ENCODE assay signal across 15 cellular contexts in the genomic region with DNA sequence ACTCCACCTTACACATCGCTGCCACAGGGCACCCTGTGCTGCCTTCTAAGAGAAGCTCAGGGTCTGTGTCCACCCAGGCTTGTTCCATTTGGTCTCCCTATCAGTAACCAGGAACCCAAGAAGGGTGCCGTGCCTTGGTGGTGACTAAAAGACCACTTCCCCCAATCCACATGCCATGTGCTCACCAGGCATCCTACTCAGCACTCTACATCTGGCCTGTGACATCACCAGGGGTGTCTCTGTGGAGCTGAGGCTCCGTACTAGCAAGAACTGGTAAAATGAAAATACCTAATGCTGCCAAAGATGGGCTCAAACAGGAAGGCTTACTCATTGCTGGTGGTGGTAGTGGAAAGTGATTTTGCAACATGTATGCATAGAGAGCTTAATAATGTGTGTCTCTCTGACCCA. TPM values are rescaled to one million over a fixed set of nuclear protein-coding genes. Genes with fewer than 3 reads are reported as not detected.
A peak's percentile ranks its signal among the peaks of the same experiment; 100 is the strongest.
DNase-seq lines count a peak whose midpoint lies in the region; ATAC-seq and TF ChIP-seq lines count a peak whose summit lies in the region.
"Had no signal": no experiment of that assay in that cellular context is flagged by ENCODE, and none has a peak within 500 bp of the region (broad histone marks: within the 10 kb centered on the region; RNA-seq: fewer than 3 reads in every experiment).

No MANE protein-coding gene starts in this region.

- DNase-seq in Daoy (ENCODE audit: low read depth): peak; percentile 55
- peak; percentile 71 to 75 for DNase-seq in Kasumi-1 (lab: John Stamatoyannopoulos, UW)
- DNase-seq in adrenal gland: peak in 4 of 7 donors; percentile 6 to 55 (median 22)
- DNase-seq in myocyte (ENCODE audit: low read depth): peak; percentile 75
- no peak for DNase-seq in DMS53 (lab: John Stamatoyannopoulos, UW)
- DNase-seq: activated naive CD4-positive, alpha-beta T cell treated with anti-CD3 and anti-CD28 coated beads, Interleukin-2, amount 50 U/mL, for 16 hours; DMS 273 treated with DMSO at 0.1 percent for 48 hours; NCI-H1092 treated with DMSO at 0.1 percent for 48 hours; occipital lobe; transverse colon had no signal

- intact Hi-C loops in adrenal gland (cut with DNase I): no loop called here

- no peaks in the 10 kb centered on the region for H3K27me3 ChIP-seq in adrenal gland
- H3K27me3 ChIP-seq: transverse colon had no signal

- no peaks in the 10 kb centered on the region for H3K36me3 ChIP-seq in adrenal gland (replicated peaks in 1 of 2)
- H3K36me3 ChIP-seq: transverse colon had no signal

- ATAC-seq in GM19328 (IDR thresholded peaks at IDR 0.05; ENCODE audit: unreplicated experiment): no peak
- no peak for ATAC-seq in GM21619 (IDR thresholded peaks at IDR 0.05; ENCODE audit: unreplicated experiment)
- no peak for ATAC-seq in esophagus mucosa

- no peak overlapping the region for H3K27ac ChIP-seq in adrenal gland
- H3K27ac ChIP-seq: transverse colon, VCaP had no signal

- no peaks in the 10 kb centered on the region for H3K4me1 ChIP-seq in adrenal gland (replicated peaks in 1 of 2)
- H3K4me1 ChIP-seq: transverse colon had no signal

- TF ChIP-seq CTCF in adrenal gland (IDR thresholded peaks at IDR 0.05): no peak

- H3K9me3 ChIP-seq in adrenal gland (replicated peaks in 1 of 3): no peaks in the 10 kb centered on the region
- H3K9me3 ChIP-seq: transverse colon had no signal

- H3K4me3 ChIP-seq in adrenal gland: no peak overlapping the region
- H3K4me3 ChIP-seq: transverse colon had no signal

- WGBS in adrenal gland, 4 donors: 74 to 89% (median 80%) methylated on average over 2 to 3 of the region's 3 CpGs

- no peak for TF ChIP-seq POLR2A in adrenal gland (IDR thresholded peaks at IDR 0.05)

RNA-seq across cellular contexts. Expression of a gene that starts 19.0 kb away (rescaled TPM):
- total RNA-seq in Daoy (2014; rRNA removed; shearing (Covaris generic)): not detected in 2 replicates
- total RNA-seq in adrenal gland (under 1 TPM in 1 of 8 donors, not detected in 7; 0.10 TPM), myocyte (0.68 and 1.8 TPM in 2 replicates), esophagus mucosa (not detected)
- polyA plus RNA-seq in adrenal gland: under 1 TPM in 1 of 3 donors, not detected in 2; 0.08 TPM
- polyA plus RNA-seq in myocyte (2012): 0.66 TPM
- total RNA-seq: kidney epithelial cell, occipital lobe had no signal
